In the genomic region with DNA sequence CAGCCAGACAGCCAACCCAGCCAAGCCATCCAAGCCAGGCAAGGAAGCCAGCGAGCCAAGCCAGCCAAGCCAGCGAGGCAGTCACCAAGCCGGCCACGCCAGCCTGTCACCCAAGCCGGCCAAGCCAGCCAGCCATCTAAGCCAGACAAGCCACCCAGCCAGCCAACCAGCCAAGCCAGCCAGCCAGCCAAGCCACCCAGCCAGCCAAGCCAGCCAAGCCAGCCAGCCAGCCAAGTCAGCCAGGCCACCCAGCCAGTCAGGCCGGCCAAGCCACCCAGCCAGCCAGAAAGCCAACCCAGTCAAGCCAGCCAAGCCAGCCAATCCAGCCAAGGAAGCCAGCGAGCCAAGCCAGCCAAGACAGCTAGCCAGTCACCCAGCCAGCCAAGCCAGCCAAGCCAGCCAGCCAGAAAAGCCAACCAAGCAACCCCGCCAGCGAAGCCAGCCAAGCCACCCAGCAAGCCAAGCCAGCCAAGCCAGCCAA, we compare ENCODE assay signal across 11 cellular contexts.
A peak's percentile ranks its signal among the peaks of the same experiment; 100 is the strongest.
DNase-seq lines count a peak whose midpoint lies in the region; ATAC-seq, FAIRE-seq and TF ChIP-seq lines count a peak whose summit lies in the region.
"Had no signal": no experiment of that assay in that cellular context is flagged by ENCODE, and none has a peak within 500 bp of the region (broad histone marks: within the 10 kb centered on the region; RNA-seq: fewer than 3 reads in every experiment).

No MANE protein-coding gene starts in this region.

- H4K20me1 ChIP-seq in SK-N-SH (ENCODE audit: insufficient read depth) = no peaks in the 10 kb centered on the region

- H3K9ac ChIP-seq in SK-N-SH = no peak overlapping the region

- 12% methylated on average over 9 of the region's 9 CpGs for WGBS in SK-N-SH (ENCODE audit: low lambda C conversion rate)
- WGBS in esophagus squamous epithelium, 2 donors = 72 to 83% methylated on average over 8 of the region's 9 CpGs
- 67 to 77% methylated on average over 9 of the region's 9 CpGs for WGBS in tibial nerve, 2 donors

- CTCF ChIA-PET in SK-N-SH (lab: Yijun Ruan, JAX) = interaction anchor here (1.9 kb wide), 1 partner anchor 16 kb away, joined by 6 read pairs; no protein-coding TSS in a partner anchor

- H3K4me1 ChIP-seq in SK-N-SH (ENCODE audit: control insufficient read depth in 1 of 2, insufficient read depth in 2 of 2, low read depth in 1 of 2, low read length in 1 of 2) (no peaks in the 10 kb centered on the region), neutrophil (ENCODE audit: control insufficient read depth in 1 of 2, insufficient read depth in 1 of 2, low read depth in 1 of 2, low read length in 1 of 2) (no peaks in the 10 kb centered on the region), esophagus squamous epithelium (no peaks in the 10 kb centered on the region), tibial nerve (no peaks in the 10 kb centered on the region)

- no peaks in the 10 kb centered on the region for H3K9me3 ChIP-seq in SK-N-SH
- H3K9me3 ChIP-seq in neutrophil = peaks cover 20% of the 10 kb centered on the region
- H3K9me3 ChIP-seq in esophagus squamous epithelium = peaks cover 8 to 49% (median 41%) of the 10 kb centered on the region in 3 donors
- H3K9me3 ChIP-seq in tibial nerve = peaks cover 0 to 45% (median 4%) of the 10 kb centered on the region in 4 donors

- TF ChIP-seq EP300 in SK-N-SH (IDR thresholded peaks at IDR 0.05; ENCODE audit: borderline replicate concordance in 1 of 2, low read depth in 1 of 2, low read length in 1 of 2) = no peak
- TF ChIP-seq EP300 in tibial nerve (IDR thresholded peaks at IDR 0.05) = no peak

- H3F3A ChIP-seq in SK-N-SH (replicated peaks; ENCODE audit: insufficient read depth) = no peaks in the 10 kb centered on the region

- H3K4me3 ChIP-seq in SK-N-SH (ENCODE audit: low read depth in 2 of 2, low read length in 1 of 2) = no peak overlapping the region
- no peak overlapping the region for H3K4me3 ChIP-seq in neutrophil (ENCODE audit: low read depth in 1 of 2, low read length in 1 of 2)
- H3K4me3 ChIP-seq in esophagus squamous epithelium = no peak overlapping the region
- no peak overlapping the region for H3K4me3 ChIP-seq in tibial nerve

- POLR2A ChIA-PET in SK-N-SH (lab: Yijun Ruan, JAX) = no interaction called here

- peak; percentile 66 for ATAC-seq in esophagus mucosa
- ATAC-seq in HG03196 (IDR thresholded peaks at IDR 0.05; ENCODE audit: unreplicated experiment) = no peak

- FAIRE-seq in GM12892 (lab: Jason Lieb, UNC) = no peak
- FAIRE-seq: TTC549 had no signal

- TF ChIP-seq RAD21 in SK-N-SH (IDR thresholded peaks at IDR 0.05; ENCODE audit: low read length) = no peak

- H3K27me3 ChIP-seq in SK-N-SH (ENCODE audit: insufficient read depth) (no peaks in the 10 kb centered on the region), neutrophil (no peaks in the 10 kb centered on the region), esophagus squamous epithelium (no peaks in the 10 kb centered on the region), tibial nerve (no peaks in the 10 kb centered on the region)

- intact Hi-C loops in esophagus squamous epithelium (cut with DNase I) = no loop called here

- no peak for TF ChIP-seq POLR2A in esophagus squamous epithelium (IDR thresholded peaks at IDR 0.05)
- no peak for TF ChIP-seq POLR2A in GM12892 (IDR thresholded peaks at IDR 0.05; ENCODE audit: low read depth, low read length)
- no peak for TF ChIP-seq POLR2A in tibial nerve (IDR thresholded peaks at IDR 0.05)

- no peak overlapping the region for H2AFZ ChIP-seq in SK-N-SH (ENCODE audit: low read depth)

- H3K27ac ChIP-seq in SK-N-SH (ENCODE audit: low read depth in 2 of 2, low read length in 1 of 2) = no peak overlapping the region
- H3K27ac ChIP-seq in neutrophil = no peak overlapping the region
- no peak overlapping the region for H3K27ac ChIP-seq in esophagus squamous epithelium
- no peak overlapping the region for H3K27ac ChIP-seq in tibial nerve

- TF ChIP-seq CTCF in SK-N-SH (IDR thresholded peaks at IDR 0.05) = no peak
- peak; percentile 3 for TF ChIP-seq CTCF in neutrophil (IDR thresholded peaks at IDR 0.05)
- no peak for TF ChIP-seq CTCF in esophagus squamous epithelium (IDR thresholded peaks at IDR 0.05)
- no peak for TF ChIP-seq CTCF in tibial nerve (IDR thresholded peaks at IDR 0.05)

- DNase-seq in ELF-1 (ENCODE audit: low read depth, low spot score) (peak; percentile 7), SK-N-SH (peak; percentile 34), esophagus squamous epithelium (lab: John Stamatoyannopoulos, UW) (no peak), GM12892 (ENCODE audit: insufficient read length) (no peak), tibial nerve (ENCODE audit: low spot score in 2 of 2) (no peak)
- DNase-seq: HCEC 1CT, midbrain had no signal

- H3K4me2 ChIP-seq in SK-N-SH = no peak overlapping the region

- H3K9me2 ChIP-seq in SK-N-SH = no peaks in the 10 kb centered on the region

- H3K36me3 ChIP-seq in SK-N-SH (replicated peaks in 1 of 2; ENCODE audit: control insufficient read depth in 1 of 2, insufficient read depth in 2 of 2, low read length in 1 of 2) (no peaks in the 10 kb centered on the region), neutrophil (no peaks in the 10 kb centered on the region), esophagus squamous epithelium (no peaks in the 10 kb centered on the region), tibial nerve (no peaks in the 10 kb centered on the region)

- no peaks in the 10 kb centered on the region for H3K79me2 ChIP-seq in SK-N-SH (ENCODE audit: insufficient read depth)

TF ChIP-seq in SK-N-SH, 30 proteins besides CTCF, POLR2A, EP300 and RAD21:
- TF ChIP-seq MXI1 (IDR thresholded peaks at IDR 0.05; ENCODE audit: low read depth, low read length) (no peak), NRF1 (IDR thresholded peaks at IDR 0.05; ENCODE audit: low read depth, low read length) (no peak), FOSL2 (IDR thresholded peaks at IDR 0.05; ENCODE audit: borderline replicate concordance, low read depth) (no peak), POLR2AphosphoS5 (IDR thresholded peaks at IDR 0.05; ENCODE audit: low read depth, low read length) (no peak), RFX5 (IDR thresholded peaks at IDR 0.05; ENCODE audit: low read length) (no peak), TEAD4 (IDR thresholded peaks at IDR 0.05; ENCODE audit: borderline replicate concordance, insufficient read depth) (no peak), JUND (IDR thresholded peaks at IDR 0.05) (no peak), SIN3A (IDR thresholded peaks at IDR 0.05; ENCODE audit: borderline replicate concordance, low read depth, low read length) (no peak), TAF1 (IDR thresholded peaks at IDR 0.05; ENCODE audit: borderline replicate concordance, low read depth, low read length) (no peak), GATA2 (CRISPR knock-in tag; IDR thresholded peaks at IDR 0.05) (no peak), MEF2A (IDR thresholded peaks at IDR 0.05; ENCODE audit: borderline replicate concordance, low read depth) (no peak), RXRA (IDR thresholded peaks at IDR 0.05; ENCODE audit: borderline replicate concordance, low read depth) (no peak)
- TF ChIP-seq, protein P1, sequence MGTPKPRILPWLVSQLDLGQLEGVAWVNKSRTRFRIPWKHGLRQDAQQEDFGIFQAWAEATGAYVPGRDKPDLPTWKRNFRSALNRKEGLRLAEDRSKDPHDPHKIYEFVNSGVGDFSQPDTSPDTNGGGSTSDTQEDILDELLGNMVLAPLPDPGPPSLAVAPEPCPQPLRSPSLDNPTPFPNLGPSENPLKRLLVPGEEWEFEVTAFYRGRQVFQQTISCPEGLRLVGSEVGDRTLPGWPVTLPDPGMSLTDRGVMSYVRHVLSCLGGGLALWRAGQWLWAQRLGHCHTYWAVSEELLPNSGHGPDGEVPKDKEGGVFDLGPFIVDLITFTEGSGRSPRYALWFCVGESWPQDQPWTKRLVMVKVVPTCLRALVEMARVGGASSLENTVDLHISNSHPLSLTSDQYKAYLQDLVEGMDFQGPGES (IDR thresholded peaks at IDR 0.05; ENCODE audit: low read depth, low read length) = no peak
- TF ChIP-seq, protein P2, sequence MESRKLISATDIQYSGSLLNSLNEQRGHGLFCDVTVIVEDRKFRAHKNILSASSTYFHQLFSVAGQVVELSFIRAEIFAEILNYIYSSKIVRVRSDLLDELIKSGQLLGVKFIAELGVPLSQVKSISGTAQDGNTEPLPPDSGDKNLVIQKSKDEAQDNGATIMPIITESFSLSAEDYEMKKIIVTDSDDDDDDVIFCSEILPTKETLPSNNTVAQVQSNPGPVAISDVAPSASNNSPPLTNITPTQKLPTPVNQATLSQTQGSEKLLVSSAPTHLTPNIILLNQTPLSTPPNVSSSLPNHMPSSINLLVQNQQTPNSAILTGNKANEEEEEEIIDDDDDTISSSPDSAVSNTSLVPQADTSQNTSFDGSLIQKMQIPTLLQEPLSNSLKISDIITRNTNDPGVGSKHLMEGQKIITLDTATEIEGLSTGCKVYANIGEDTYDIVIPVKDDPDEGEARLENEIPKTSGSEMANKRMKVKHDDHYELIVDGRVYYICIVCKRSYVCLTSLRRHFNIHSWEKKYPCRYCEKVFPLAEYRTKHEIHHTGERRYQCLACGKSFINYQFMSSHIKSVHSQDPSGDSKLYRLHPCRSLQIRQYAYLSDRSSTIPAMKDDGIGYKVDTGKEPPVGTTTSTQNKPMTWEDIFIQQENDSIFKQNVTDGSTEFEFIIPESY (IDR thresholded peaks at IDR 0.05; ENCODE audit: borderline replicate concordance, low read depth) = no peak
- TF ChIP-seq, protein P3, sequence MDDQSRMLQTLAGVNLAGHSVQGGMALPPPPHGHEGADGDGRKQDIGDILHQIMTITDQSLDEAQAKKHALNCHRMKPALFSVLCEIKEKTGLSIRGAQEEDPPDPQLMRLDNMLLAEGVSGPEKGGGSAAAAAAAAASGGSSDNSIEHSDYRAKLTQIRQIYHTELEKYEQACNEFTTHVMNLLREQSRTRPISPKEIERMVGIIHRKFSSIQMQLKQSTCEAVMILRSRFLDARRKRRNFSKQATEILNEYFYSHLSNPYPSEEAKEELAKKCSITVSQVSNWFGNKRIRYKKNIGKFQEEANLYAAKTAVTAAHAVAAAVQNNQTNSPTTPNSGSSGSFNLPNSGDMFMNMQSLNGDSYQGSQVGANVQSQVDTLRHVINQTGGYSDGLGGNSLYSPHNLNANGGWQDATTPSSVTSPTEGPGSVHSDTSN (IDR thresholded peaks at IDR 0.05) = no peak
TF ChIP-seq in SK-N-SH: peak in this region for 0.

Comparison
In these comparisons a context has a peak if more than half of its experiments do, and no peak if none do; other contexts are left out.
1. DNase-seq: peak in ELF-1 (single experiment) and SK-N-SH (single experiment); none in esophagus squamous epithelium (single experiment), GM12892 (single experiment) and tibial nerve (0 of 2).